1 cellular context compared by ENCODE assay signal in the genomic region with DNA sequence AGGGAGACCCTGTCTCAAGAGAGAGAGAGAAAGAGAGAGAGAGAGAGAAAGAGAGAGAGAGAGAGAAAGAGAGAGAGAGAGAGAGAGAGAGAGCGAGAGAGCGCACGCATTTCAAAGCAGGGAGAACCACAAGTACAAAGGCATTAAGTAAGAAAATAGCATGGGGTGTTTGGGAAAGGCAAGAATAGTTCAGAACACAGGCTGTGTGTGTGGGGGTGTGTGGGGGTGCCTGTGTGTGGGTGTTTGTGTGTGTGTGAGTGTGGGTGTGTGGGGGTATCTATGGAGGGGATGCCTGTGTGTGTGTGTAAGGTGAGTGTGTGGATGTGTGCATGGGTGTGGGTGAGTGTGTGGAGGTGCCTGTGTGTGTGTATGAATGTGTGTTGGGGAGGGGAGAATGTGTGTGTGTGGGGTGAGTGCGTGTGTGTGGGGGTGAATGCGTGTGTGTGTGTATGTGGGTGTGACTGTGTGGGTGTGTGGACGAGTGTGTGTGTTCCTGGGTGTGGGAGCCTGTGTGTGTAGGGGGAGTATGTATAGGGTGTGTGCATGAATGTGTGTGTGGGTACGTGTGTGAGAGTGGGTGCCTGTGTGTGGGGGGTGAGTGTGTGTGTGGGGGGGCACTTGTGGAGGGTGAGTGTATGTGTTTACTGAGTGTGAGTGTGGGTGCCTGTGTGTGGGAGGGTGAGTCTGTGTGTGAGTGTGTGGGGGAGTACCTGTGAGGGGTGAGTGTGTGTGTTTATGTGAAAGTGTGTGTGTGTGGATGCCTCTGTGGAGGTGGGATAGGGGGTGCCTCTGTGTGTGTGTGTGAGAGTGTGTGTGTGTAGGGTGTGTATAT.
A peak's percentile ranks its signal among the peaks of the same experiment; 100 is the strongest.
TF ChIP-seq lines count a peak whose summit lies in the region.

No MANE protein-coding gene starts in this region.

TF ChIP-seq in K562, 482 proteins besides CTCF, POLR2A, EP300 and RAD21 (continued from another document):
- TF ChIP-seq SOX6 (IDR thresholded peaks at IDR 0.05) (no peak), SMARCE1 (IDR thresholded peaks at IDR 0.05) (peak; percentile 69; the same call in 1 of the 2 replicates), ZEB2 (IDR thresholded peaks at IDR 0.05) (0 out of 2 replicates have a peak, but pooled peaks have one; percentile 31), ZNF75A (CRISPR knock-in tag; IDR thresholded peaks at IDR 0.05) (no peak), TOE1 (IDR thresholded peaks at IDR 0.05; ENCODE audit: borderline replicate concordance) (peak; percentile 32; the same call in 1 of the 2 replicates), TOE1 (CRISPR knock-in tag; IDR thresholded peaks at IDR 0.05; ENCODE audit: borderline replicate concordance, low read depth) (no peak), KDM5B (IDR thresholded peaks at IDR 0.05; ENCODE audit: insufficient replicate concordance, low read depth, low read length) (no peak), IRF2 (CRISPR knock-in tag; IDR thresholded peaks at IDR 0.05) (no peak), ZNF239 (CRISPR knock-in tag; IDR thresholded peaks at IDR 0.05) (no peak), PHF21A (IDR thresholded peaks at IDR 0.05; ENCODE audit: borderline replicate concordance, low read depth) (no peak), CAMTA2 (CRISPR knock-in tag; conservative IDR thresholded peaks at IDR 0.05) (no peak), SMARCB1 (IDR thresholded peaks at IDR 0.05; ENCODE audit: insufficient read length, low read depth) (no peak), RFX7 (CRISPR knock-in tag; IDR thresholded peaks at IDR 0.05) (no peak), SRSF7 (optimal IDR thresholded peaks at IDR 0.05; ENCODE audit: low read depth, low read length) (no peak), IFI16 (CRISPR knock-in tag; IDR thresholded peaks at IDR 0.05) (no peak), NFE2L1 (tag; IDR thresholded peaks at IDR 0.05; ENCODE audit: borderline replicate concordance, low read depth) (no peak), SMARCA4 (IDR thresholded peaks at IDR 0.05) (peak; percentile 40; the same call in 1 of the 2 replicates), ZNF324 (CRISPR knock-in tag; IDR thresholded peaks at IDR 0.05) (no peak), PML (IDR thresholded peaks at IDR 0.05; ENCODE audit: low read length) (no peak)
- TF ChIP-seq, protein P1, sequence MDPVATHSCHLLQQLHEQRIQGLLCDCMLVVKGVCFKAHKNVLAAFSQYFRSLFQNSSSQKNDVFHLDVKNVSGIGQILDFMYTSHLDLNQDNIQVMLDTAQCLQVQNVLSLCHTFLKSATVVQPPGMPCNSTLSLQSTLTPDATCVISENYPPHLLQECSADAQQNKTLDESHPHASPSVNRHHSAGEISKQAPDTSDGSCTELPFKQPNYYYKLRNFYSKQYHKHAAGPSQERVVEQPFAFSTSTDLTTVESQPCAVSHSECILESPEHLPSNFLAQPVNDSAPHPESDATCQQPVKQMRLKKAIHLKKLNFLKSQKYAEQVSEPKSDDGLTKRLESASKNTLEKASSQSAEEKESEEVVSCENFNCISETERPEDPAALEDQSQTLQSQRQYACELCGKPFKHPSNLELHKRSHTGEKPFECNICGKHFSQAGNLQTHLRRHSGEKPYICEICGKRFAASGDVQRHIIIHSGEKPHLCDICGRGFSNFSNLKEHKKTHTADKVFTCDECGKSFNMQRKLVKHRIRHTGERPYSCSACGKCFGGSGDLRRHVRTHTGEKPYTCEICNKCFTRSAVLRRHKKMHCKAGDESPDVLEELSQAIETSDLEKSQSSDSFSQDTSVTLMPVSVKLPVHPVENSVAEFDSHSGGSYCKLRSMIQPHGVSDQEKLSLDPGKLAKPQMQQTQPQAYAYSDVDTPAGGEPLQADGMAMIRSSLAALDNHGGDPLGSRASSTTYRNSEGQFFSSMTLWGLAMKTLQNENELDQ (CRISPR knock-in tag; IDR thresholded peaks at IDR 0.05; ENCODE audit: borderline replicate concordance), result no peak
- TF ChIP-seq, protein P2, sequence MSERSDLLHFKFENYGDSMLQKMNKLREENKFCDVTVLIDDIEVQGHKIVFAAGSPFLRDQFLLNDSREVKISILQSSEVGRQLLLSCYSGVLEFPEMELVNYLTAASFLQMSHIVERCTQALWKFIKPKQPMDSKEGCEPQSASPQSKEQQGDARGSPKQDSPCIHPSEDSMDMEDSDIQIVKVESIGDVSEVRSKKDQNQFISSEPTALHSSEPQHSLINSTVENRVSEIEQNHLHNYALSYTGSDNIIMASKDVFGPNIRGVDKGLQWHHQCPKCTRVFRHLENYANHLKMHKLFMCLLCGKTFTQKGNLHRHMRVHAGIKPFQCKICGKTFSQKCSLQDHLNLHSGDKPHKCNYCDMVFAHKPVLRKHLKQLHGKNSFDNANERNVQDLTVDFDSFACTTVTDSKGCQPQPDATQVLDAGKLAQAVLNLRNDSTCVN (CRISPR knock-in tag; IDR thresholded peaks at IDR 0.05), result peak; percentile 65; the same call in 1 of the 2 replicates
- TF ChIP-seq, protein P3, sequence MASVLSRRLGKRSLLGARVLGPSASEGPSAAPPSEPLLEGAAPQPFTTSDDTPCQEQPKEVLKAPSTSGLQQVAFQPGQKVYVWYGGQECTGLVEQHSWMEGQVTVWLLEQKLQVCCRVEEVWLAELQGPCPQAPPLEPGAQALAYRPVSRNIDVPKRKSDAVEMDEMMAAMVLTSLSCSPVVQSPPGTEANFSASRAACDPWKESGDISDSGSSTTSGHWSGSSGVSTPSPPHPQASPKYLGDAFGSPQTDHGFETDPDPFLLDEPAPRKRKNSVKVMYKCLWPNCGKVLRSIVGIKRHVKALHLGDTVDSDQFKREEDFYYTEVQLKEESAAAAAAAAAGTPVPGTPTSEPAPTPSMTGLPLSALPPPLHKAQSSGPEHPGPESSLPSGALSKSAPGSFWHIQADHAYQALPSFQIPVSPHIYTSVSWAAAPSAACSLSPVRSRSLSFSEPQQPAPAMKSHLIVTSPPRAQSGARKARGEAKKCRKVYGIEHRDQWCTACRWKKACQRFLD (CRISPR knock-in tag; IDR thresholded peaks at IDR 0.05), result no peak
- TF ChIP-seq, protein P4, sequence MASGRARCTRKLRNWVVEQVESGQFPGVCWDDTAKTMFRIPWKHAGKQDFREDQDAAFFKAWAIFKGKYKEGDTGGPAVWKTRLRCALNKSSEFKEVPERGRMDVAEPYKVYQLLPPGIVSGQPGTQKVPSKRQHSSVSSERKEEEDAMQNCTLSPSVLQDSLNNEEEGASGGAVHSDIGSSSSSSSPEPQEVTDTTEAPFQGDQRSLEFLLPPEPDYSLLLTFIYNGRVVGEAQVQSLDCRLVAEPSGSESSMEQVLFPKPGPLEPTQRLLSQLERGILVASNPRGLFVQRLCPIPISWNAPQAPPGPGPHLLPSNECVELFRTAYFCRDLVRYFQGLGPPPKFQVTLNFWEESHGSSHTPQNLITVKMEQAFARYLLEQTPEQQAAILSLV (tag; IDR thresholded peaks at IDR 0.05), result no peak
- TF ChIP-seq, protein P5, sequence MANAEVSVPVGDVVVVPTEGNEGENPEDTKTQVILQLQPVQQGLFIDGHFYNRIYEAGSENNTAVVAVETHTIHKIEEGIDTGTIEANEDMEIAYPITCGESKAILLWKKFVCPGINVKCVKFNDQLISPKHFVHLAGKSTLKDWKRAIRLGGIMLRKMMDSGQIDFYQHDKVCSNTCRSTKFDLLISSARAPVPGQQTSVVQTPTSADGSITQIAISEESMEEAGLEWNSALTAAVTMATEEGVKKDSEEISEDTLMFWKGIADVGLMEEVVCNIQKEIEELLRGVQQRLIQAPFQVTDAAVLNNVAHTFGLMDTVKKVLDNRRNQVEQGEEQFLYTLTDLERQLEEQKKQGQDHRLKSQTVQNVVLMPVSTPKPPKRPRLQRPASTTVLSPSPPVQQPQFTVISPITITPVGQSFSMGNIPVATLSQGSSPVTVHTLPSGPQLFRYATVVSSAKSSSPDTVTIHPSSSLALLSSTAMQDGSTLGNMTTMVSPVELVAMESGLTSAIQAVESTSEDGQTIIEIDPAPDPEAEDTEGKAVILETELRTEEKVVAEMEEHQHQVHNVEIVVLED (CRISPR knock-in tag; IDR thresholded peaks at IDR 0.05), result no peak
- TF ChIP-seq, protein P6, sequence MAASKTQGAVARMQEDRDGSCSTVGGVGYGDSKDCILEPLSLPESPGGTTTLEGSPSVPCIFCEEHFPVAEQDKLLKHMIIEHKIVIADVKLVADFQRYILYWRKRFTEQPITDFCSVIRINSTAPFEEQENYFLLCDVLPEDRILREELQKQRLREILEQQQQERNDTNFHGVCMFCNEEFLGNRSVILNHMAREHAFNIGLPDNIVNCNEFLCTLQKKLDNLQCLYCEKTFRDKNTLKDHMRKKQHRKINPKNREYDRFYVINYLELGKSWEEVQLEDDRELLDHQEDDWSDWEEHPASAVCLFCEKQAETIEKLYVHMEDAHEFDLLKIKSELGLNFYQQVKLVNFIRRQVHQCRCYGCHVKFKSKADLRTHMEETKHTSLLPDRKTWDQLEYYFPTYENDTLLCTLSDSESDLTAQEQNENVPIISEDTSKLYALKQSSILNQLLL (CRISPR knock-in tag; IDR thresholded peaks at IDR 0.05; ENCODE audit: borderline replicate concordance), result no peak
- TF ChIP-seq, protein P7, sequence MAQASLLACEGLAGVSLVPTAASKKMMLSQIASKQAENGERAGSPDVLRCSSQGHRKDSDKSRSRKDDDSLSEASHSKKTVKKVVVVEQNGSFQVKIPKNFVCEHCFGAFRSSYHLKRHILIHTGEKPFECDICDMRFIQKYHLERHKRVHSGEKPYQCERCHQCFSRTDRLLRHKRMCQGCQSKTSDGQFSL (CRISPR knock-in tag; IDR thresholded peaks at IDR 0.05), result peak; percentile 68; the same call in 1 of the 2 replicates
- TF ChIP-seq, protein P7 (tag; IDR thresholded peaks at IDR 0.05), result 0 out of 4 replicates have a peak, but pooled peaks of 1 of the 2 experiments have one; percentile 21
